Comparison of ENCODE assay signal across 9 cellular contexts in genomic region chr11:86741489-86742435, GRCh38. TPM values are rescaled to one million over a fixed set of nuclear protein-coding genes. Genes with fewer than 3 reads are reported as not detected.
A peak's percentile ranks its signal among the peaks of the same experiment; 100 is the strongest.
DNase-seq lines count a peak whose midpoint lies in the region; ATAC-seq and TF ChIP-seq lines count a peak whose summit lies in the region.
"Had no signal": no experiment of that assay in that cellular context is flagged by ENCODE, and none has a peak within 500 bp of the region (broad histone marks: within the 10 kb centered on the region; RNA-seq: fewer than 3 reads in every experiment).

No MANE protein-coding gene starts in this region.

- peak overlapping the region in 3 of 4 donors; percentile 60 to 82 (median 76) for H3K27ac ChIP-seq in Peyer's patch
- peak overlapping the region; percentile 95 for H3K27ac ChIP-seq in epithelial cell of prostate
- no peak overlapping the region for H3K27ac ChIP-seq in neuronal stem cell (replicated peaks; ENCODE audit: low read length)
- H3K27ac ChIP-seq in CD4-positive, alpha-beta T cell (ENCODE audit: low read depth, low read length), result no peak overlapping the region

- H3K9ac ChIP-seq in neuronal stem cell (ENCODE audit: low read depth, low read length, poor library complexity), result no peak overlapping the region

- peaks cover 2% of the 10 kb centered on the region for H3K79me1 ChIP-seq in neuronal stem cell (ENCODE audit: low read depth, low read length)

- H3K9me3 ChIP-seq in Caco-2, result no peaks in the 10 kb centered on the region; the same call in 1 of the 2 replicates
- H3K9me3 ChIP-seq in Peyer's patch, result no peaks in the 10 kb centered on the region
- H3K9me3 ChIP-seq in neuronal stem cell (replicated peaks in 1 of 2; ENCODE audit: control insufficient read depth in 2 of 2, insufficient read depth in 1 of 2, low read depth in 1 of 2, low read length in 2 of 2), result peaks cover 0 to 10% of the 10 kb centered on the region in 2 donors
- H3K9me3 ChIP-seq in CD4-positive, alpha-beta T cell (ENCODE audit: control insufficient read depth, low read length), result no peaks in the 10 kb centered on the region

- H3K27me3 ChIP-seq in Caco-2 (replicated peaks; ENCODE audit: control insufficient read depth, insufficient read depth, low read length), result no peaks in the 10 kb centered on the region
- no peaks in the 10 kb centered on the region for H3K27me3 ChIP-seq in Peyer's patch
- H3K27me3 ChIP-seq in neuronal stem cell (ENCODE audit: control insufficient read depth in 3 of 3, insufficient read depth in 3 of 3, low read depth in 1 of 3, low read length in 3 of 3), result no peaks in the 10 kb centered on the region
- no peaks in the 10 kb centered on the region for H3K27me3 ChIP-seq in CD4-positive, alpha-beta T cell (ENCODE audit: control insufficient read depth, insufficient read depth, low read length)

- no peak overlapping the region for H2BK12ac ChIP-seq in neuronal stem cell (ENCODE audit: low read length)

- H3K4me3 Mint-ChIP-seq in Caco-2 (ENCODE audit: unreplicated experiment), result no peak overlapping the region
- no peak overlapping the region for H3K4me3 Mint-ChIP-seq in CD4-positive, alpha-beta T cell

- H3K4me1 ChIP-seq in Caco-2 (peaks cover 78% of the 10 kb centered on the region), Peyer's patch (peaks cover 0 to 27% (median 0%) of the 10 kb centered on the region in 4 donors), neuronal stem cell (ENCODE audit: control insufficient read depth in 2 of 2, insufficient read depth in 1 of 2, low read depth in 1 of 2, low read length in 2 of 2) (peaks cover 9 to 22% of the 10 kb centered on the region in 2 donors)

- H3K27me3 Mint-ChIP-seq in Caco-2 (ENCODE audit: insufficient read depth, unreplicated experiment), result no peaks in the 10 kb centered on the region
- H3K27me3 Mint-ChIP-seq in CD4-positive, alpha-beta T cell, result no peaks in the 10 kb centered on the region

- H3K4ac ChIP-seq in neuronal stem cell (ENCODE audit: low read length), result no peak overlapping the region

- H2AFZ ChIP-seq in neuronal stem cell (ENCODE audit: low read length), result peak overlapping the region; percentile 81

- peaks cover 71% of the 10 kb centered on the region for H3K4me1 Mint-ChIP-seq in Caco-2 (ENCODE audit: low read depth, unreplicated experiment)
- H3K4me1 Mint-ChIP-seq in CD4-positive, alpha-beta T cell (ENCODE audit: low read depth), result no peaks in the 10 kb centered on the region

- ATAC-seq in HG03520 (IDR thresholded peaks at IDR 0.05; ENCODE audit: unreplicated experiment) (no peak), GM21529 (IDR thresholded peaks at IDR 0.05; ENCODE audit: unreplicated experiment) (no peak), GM18498 (IDR thresholded peaks at IDR 0.05; ENCODE audit: unreplicated experiment) (no peak)
- ATAC-seq in CD4-positive, alpha-beta T cell (ENCODE audit: poor library complexity), result no peak

- DNase-seq in Caco-2 (peak in 1 of 2 experiments; percentile 53), Peyer's patch (no peak), epithelial cell of prostate (ENCODE audit: low read depth, low spot score) (peak; percentile 79), neuronal stem cell (ENCODE audit: low spot score) (no peak)
- no peak for DNase-seq in CD4-positive, alpha-beta T cell
- DNase-seq: activated effector memory CD4-positive, alpha-beta T cell treated with anti-CD3 and anti-CD28 coated beads, Interleukin-2, amount 50 U/mL, for 16 hours had no signal

- TF ChIP-seq CTCF in Caco-2 (IDR thresholded peaks at IDR 0.05; ENCODE audit: insufficient read depth in 1 of 2, low read depth in 1 of 2, low read length in 1 of 2, severe bottlenecking in 1 of 2, unreplicated experiment in 1 of 2) (no peak), Peyer's patch (IDR thresholded peaks at IDR 0.05) (no peak)
- TF ChIP-seq CTCF in CD4-positive, alpha-beta T cell (IDR thresholded peaks at IDR 0.05), result no peak

- H3K36me3 ChIP-seq in Caco-2 (ENCODE audit: control insufficient read depth, insufficient read depth, low read length), result no peaks in the 10 kb centered on the region
- H3K36me3 ChIP-seq in Peyer's patch, result no peaks in the 10 kb centered on the region
- no peaks in the 10 kb centered on the region for H3K36me3 ChIP-seq in neuronal stem cell (replicated peaks in 1 of 2; ENCODE audit: control insufficient read depth in 2 of 2, insufficient read depth in 2 of 2, low read length in 2 of 2)

- peak overlapping the region; percentile 57 for H2AK5ac ChIP-seq in neuronal stem cell (ENCODE audit: low read depth, low read length)

- peak overlapping the region; percentile 13 for H3K18ac ChIP-seq in neuronal stem cell (ENCODE audit: low read length)

- H3K14ac ChIP-seq in neuronal stem cell (ENCODE audit: low read length), result no peak overlapping the region

- POLR2A ChIA-PET in Caco-2 (lab: Charles Lee), result interaction anchor here (1.1 to 1.4 kb wide), 2 partner anchors 58 to 70 kb away, joined by 3 to 6 read pairs; partner anchors contain the start of gene PRSS23
- POLR2A ChIA-PET in CD4-positive, alpha-beta T cell (lab: Charles Lee), result no interaction called here

- H3K36me3 Mint-ChIP-seq in Caco-2 (ENCODE audit: insufficient read depth, unreplicated experiment), result peaks cover 6% of the 10 kb centered on the region
- no peaks in the 10 kb centered on the region for H3K36me3 Mint-ChIP-seq in CD4-positive, alpha-beta T cell (ENCODE audit: low read depth)

- H3K27ac Mint-ChIP-seq in Caco-2 (ENCODE audit: unreplicated experiment), result peak overlapping the region; percentile 97
- no peak overlapping the region for H3K27ac Mint-ChIP-seq in CD4-positive, alpha-beta T cell

- BruUV-seq in Caco-2 (replicated peaks; lab: Mats Ljungman, UMichigan), result no TSS peak

- no peak overlapping the region for H2BK120ac ChIP-seq in neuronal stem cell (ENCODE audit: low read depth, low read length)

- intact Hi-C loops in Caco-2 (cut with micrococcal nuclease; ENCODE audit: unreplicated experiment), result loop anchor here (2.0 kb wide), 5 partner anchors 23 to 69 kb away; partner anchors contain the start of genes ME3 and PRSS23
- intact Hi-C loops in CD4-positive, alpha-beta T cell (cut with DNase I, micrococcal nuclease), result no loop called here

- H2BK5ac ChIP-seq in neuronal stem cell (ENCODE audit: low read length), result no peak overlapping the region

- no CpG with 5 or more reads among the region's 3 CpGs for WGBS in neuronal stem cell (ENCODE audit: extremely low coverage in 2 of 2, insufficient read length in 2 of 2, insufficient replicate concordance in 1 of 2), 2 donors

- peak overlapping the region; percentile 3 for H2BK15ac ChIP-seq in neuronal stem cell (ENCODE audit: low read length)

- no peak overlapping the region for H3K4me2 ChIP-seq in neuronal stem cell (ENCODE audit: insufficient read depth, low read length, poor library complexity, severe bottlenecking)

- H4K91ac ChIP-seq in neuronal stem cell (ENCODE audit: low read depth, low read length, poor library complexity), result no peak overlapping the region

- CTCF ChIA-PET in Caco-2 (lab: Charles Lee), result interaction anchor here (1.4 kb wide), 1 partner anchor 134 kb away, joined by 5 read pairs; no protein-coding TSS in a partner anchor
- CTCF ChIA-PET in CD4-positive, alpha-beta T cell (lab: Charles Lee), result no interaction called here

- H4K8ac ChIP-seq in neuronal stem cell (ENCODE audit: low read depth, low read length), result no peak overlapping the region

- H3K4me3 ChIP-seq in Caco-2 (ENCODE audit: low read depth, low read length), result no peak overlapping the region
- H3K4me3 ChIP-seq in Peyer's patch, result no peak overlapping the region
- H3K4me3 ChIP-seq in neuronal stem cell (ENCODE audit: low read length in 2 of 2), result no peak overlapping the region

- peaks cover 9% of the 10 kb centered on the region for H3K9me3 Mint-ChIP-seq in Caco-2 (ENCODE audit: unreplicated experiment)
- H3K9me3 Mint-ChIP-seq in CD4-positive, alpha-beta T cell, result no peaks in the 10 kb centered on the region

- no peak for TF ChIP-seq POLR2A in Peyer's patch (IDR thresholded peaks at IDR 0.05)

- H3K23ac ChIP-seq in neuronal stem cell (ENCODE audit: low read depth, low read length, poor library complexity), result no peak overlapping the region

RNA-seq across cellular contexts. Expression of gene PRSS23, which starts 58.6 kb away (rescaled TPM):
- total RNA-seq in Caco-2 (2022) (400 and 432 TPM in 2 replicates), Peyer's patch (10 to 100 TPM in 1 of 4 donors, 1 to 10 TPM in 3; 4.6 to 12.0 (median 8.5) TPM)
- 287 TPM for polyA plus RNA-seq in neuronal stem cell (2013, experiment 1 of 2)
- 281 TPM for polyA plus RNA-seq in neuronal stem cell (2013, experiment 2 of 2)
- total RNA-seq in CD4-positive, alpha-beta T cell, result under 1 TPM in 1 of 2 experiments, not detected in 1; 0.05 TPM

Comparison
In these comparisons a context has a peak if more than half of its experiments do, and no peak if none do; other contexts are left out.
1. H3K27ac ChIP-seq: peak in Peyer's patch (3 of 4) and epithelial cell of prostate (single experiment); none in neuronal stem cell (single experiment) and CD4-positive, alpha-beta T cell (single experiment).
2. RNA of gene PRSS23, which starts 58.6 kb away (total RNA-seq): 400 to 432 TPM in Caco-2; 4.6 to 12.0 TPM in Peyer's patch and 0.05 TPM in CD4-positive, alpha-beta T cell; every median in the first group is over 10 times any median in the second.